In the genomic region with DNA sequence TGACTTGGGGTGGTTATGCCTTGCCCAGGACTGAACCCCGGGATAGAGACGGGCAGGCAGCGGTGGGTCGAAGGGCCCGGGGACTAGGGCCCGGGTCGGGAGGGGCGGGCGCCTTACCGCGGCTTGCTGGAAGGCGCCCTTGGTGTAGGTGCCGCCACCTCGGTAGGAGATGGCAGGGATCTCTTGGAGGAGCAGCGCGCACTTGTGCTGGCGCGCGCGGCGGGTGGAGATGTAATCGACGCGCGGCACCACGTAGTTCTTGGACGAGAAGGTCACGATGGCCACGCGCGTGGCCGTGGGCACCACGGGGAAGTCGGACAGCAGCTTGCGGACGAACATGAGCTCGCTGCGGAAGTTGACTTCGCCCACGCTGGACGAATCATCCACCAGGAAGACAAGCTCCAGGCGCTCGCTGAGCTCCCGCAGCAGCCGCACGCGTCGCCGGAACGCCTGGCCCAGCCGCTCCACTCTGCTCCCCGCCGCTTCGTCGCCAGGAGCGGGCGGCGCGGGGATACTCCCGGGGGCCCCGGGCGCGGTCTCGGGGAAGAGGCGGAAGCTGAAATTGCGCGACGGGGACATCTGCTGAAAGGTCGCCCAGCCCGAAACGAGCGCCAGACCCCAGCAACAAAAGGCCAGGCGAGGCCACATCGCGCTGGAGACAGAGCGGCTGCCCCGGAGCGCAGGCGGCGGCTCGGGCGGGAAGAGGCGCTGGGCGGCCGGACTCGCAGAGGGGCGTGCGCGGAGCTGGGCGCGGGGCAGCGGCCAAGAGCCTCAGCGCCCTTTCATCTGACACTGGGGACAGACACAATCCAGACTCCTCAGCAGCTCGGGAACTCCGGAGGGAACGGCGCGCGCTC, we compare ENCODE assay signal across 9 cellular contexts. TPM values are rescaled to one million over a fixed set of nuclear protein-coding genes. Genes with fewer than 3 reads are reported as not detected.
DNase-seq lines count a peak whose midpoint lies in the region; ATAC-seq, FAIRE-seq and TF ChIP-seq lines count a peak whose summit lies in the region.
"Had no signal": no experiment of that assay in that cellular context is flagged by ENCODE, and none has a peak within 500 bp of the region (broad histone marks: within the 10 kb centered on the region; RNA-seq: fewer than 3 reads in every experiment).

TSS of gene SVEP1 (minus strand) at position 846 of the 857 bp plus-strand sequence. CDS start at position 648, 198 bp downstream.

- 45% methylated on average over 87 of the region's 99 CpGs for WGBS in GM12878 (ENCODE audit: insufficient coverage, insufficient replicate concordance, low lambda C conversion rate, missing lambda C conversion rate)
- WGBS in hepatocyte (ENCODE audit: low lambda C conversion rate, missing lambda C conversion rate), result under 1% methylated on average over 69 of the region's 99 CpGs

- no peaks in the 10 kb centered on the region for H3K9me2 ChIP-seq in hepatocyte (replicated peaks; ENCODE audit: insufficient read depth)

- no peaks in the 10 kb centered on the region for H3K4me1 ChIP-seq in GM12878 (ENCODE audit: control insufficient read depth, insufficient read depth, low read length)
- no peaks in the 10 kb centered on the region for H3K4me1 ChIP-seq in hepatocyte (ENCODE audit: insufficient read depth)

- H3K4me1 Mint-ChIP-seq in activated CD4-positive, alpha-beta T cell treated with anti-CD3 and anti-CD28 coated beads for 36 hours, result peaks cover 8% of the 10 kb centered on the region

- no peak for ATAC-seq in activated CD4-positive, alpha-beta T cell treated with anti-CD3 and anti-CD28 coated beads for 36 hours
- ATAC-seq in GM12878, result no peak

- DNase-seq in activated CD4-positive, alpha-beta T cell treated with anti-CD3 and anti-CD28 coated beads for 36 hours, result peak; percentile 23
- no peak for DNase-seq in activated CD4-positive, alpha-beta T cell treated with anti-CD3 and anti-CD28 coated beads, Interleukin-2, amount 50 U/mL, for 1 hour
- no peak for DNase-seq in GM12878 (ENCODE audit: low read depth, low spot score)
- peak; percentile 58 for DNase-seq in hepatocyte (ENCODE audit: low spot score)
- DNase-seq in putamen (ENCODE audit: low spot score), result peak; percentile 40
- no peak for DNase-seq in 8988T
- no peak for DNase-seq in activated CD8-positive, alpha-beta memory T cell treated with anti-CD3 and anti-CD28 coated beads for 24 hours
- no peak for DNase-seq in SHP77 treated with DMSO at 0.1 percent for 48 hours (lab: John Stamatoyannopoulos, UW)

- H3K9me3 Mint-ChIP-seq in activated CD4-positive, alpha-beta T cell treated with anti-CD3 and anti-CD28 coated beads for 36 hours (ENCODE audit: low read depth), result no peaks in the 10 kb centered on the region

- H3K4me3 ChIP-seq in GM12878, result no peak within 1 kb of the TSS
- H3K4me3 ChIP-seq in hepatocyte, result peak within 1 kb of the TSS; percentile 79

- peaks cover 8 to 9% of the 10 kb centered on the region in 2 experiments for H3K27me3 ChIP-seq in GM12878 (replicated peaks in 1 of 2; ENCODE audit: control insufficient read depth in 2 of 2, insufficient read depth in 2 of 2, low read length in 1 of 2)
- H3K27me3 ChIP-seq in hepatocyte, result peaks cover 34% of the 10 kb centered on the region

- in situ Hi-C loops in GM12878 (cut with MboI), result no loop called here

- TF ChIP-seq CTCF in GM12878 (IDR thresholded peaks at IDR 0.05 in 2 of 3, conservative IDR thresholded peaks at IDR 0.05 in 1 of 3; ENCODE audit: control insufficient read depth in 2 of 3, extremely low read depth in 1 of 3, insufficient read depth in 1 of 3, low read depth in 3 of 3, low read length in 3 of 3) (no peak), hepatocyte (IDR thresholded peaks at IDR 0.05; ENCODE audit: poor library complexity) (no peak)

- H3K9me3 ChIP-seq in GM12878 (replicated peaks; ENCODE audit: control insufficient read depth, insufficient read depth, low read length) (no peaks in the 10 kb centered on the region; the same call in 2 of the 3 replicates), hepatocyte (ENCODE audit: low read depth) (no peaks in the 10 kb centered on the region)

- intact Hi-C loops in activated CD4-positive, alpha-beta T cell treated with anti-CD3 and anti-CD28 coated beads for 36 hours (cut with DNase I, micrococcal nuclease), result no loop called here
- intact Hi-C loops in GM12878 (cut with micrococcal nuclease; ENCODE audit: unreplicated experiment), result no loop called here

- TF ChIP-seq RAD21 in GM12878 (IDR thresholded peaks at IDR 0.05; ENCODE audit: insufficient read depth, low read depth, low read length), result no peak

- H3K36me3 ChIP-seq in GM12878 (ENCODE audit: control insufficient read depth in 2 of 2, insufficient read depth in 2 of 2, low read length in 1 of 2), result no peaks in the 10 kb centered on the region
- H3K36me3 ChIP-seq in hepatocyte (replicated peaks; ENCODE audit: insufficient read depth, low read depth), result no peaks in the 10 kb centered on the region

- H3K4me3 Mint-ChIP-seq in activated CD4-positive, alpha-beta T cell treated with anti-CD3 and anti-CD28 coated beads for 36 hours, result peak within 1 kb of the TSS; percentile 36

- H3K27ac Mint-ChIP-seq in activated CD4-positive, alpha-beta T cell treated with anti-CD3 and anti-CD28 coated beads for 36 hours, result no peak within 1 kb of the TSS

- no TSS peak for BruUV-seq in GM12878 (replicated peaks; lab: Mats Ljungman, UMichigan)

- H3K79me2 ChIP-seq in GM12878 (ENCODE audit: control insufficient read depth, insufficient read depth, low read length) (no peaks in the 10 kb centered on the region), hepatocyte (peaks cover 5% of the 10 kb centered on the region)

- peaks cover 37% of the 10 kb centered on the region for H3K27me3 Mint-ChIP-seq in activated CD4-positive, alpha-beta T cell treated with anti-CD3 and anti-CD28 coated beads for 36 hours

- no peak within 1 kb of the TSS for H3K9ac ChIP-seq in GM12878 (ENCODE audit: control insufficient read depth, insufficient read depth, low read length)

- no peaks in the 10 kb centered on the region for H4K20me1 ChIP-seq in GM12878 (ENCODE audit: control insufficient read depth, insufficient read depth)
- H4K20me1 ChIP-seq in hepatocyte (ENCODE audit: insufficient read depth, poor library complexity, severe bottlenecking), result no peaks in the 10 kb centered on the region

- no peaks in the 10 kb centered on the region for H3K36me3 Mint-ChIP-seq in activated CD4-positive, alpha-beta T cell treated with anti-CD3 and anti-CD28 coated beads for 36 hours (ENCODE audit: low read depth)

- no peak for TF ChIP-seq EP300 in GM12878 (IDR thresholded peaks at IDR 0.05; ENCODE audit: borderline replicate concordance in 1 of 2, control insufficient read depth in 1 of 2, low read depth in 2 of 2, low read length in 2 of 2)

- H3K27ac ChIP-seq in GM12878 (ENCODE audit: control insufficient read depth, insufficient read depth), result no peak within 1 kb of the TSS
- peak within 1 kb of the TSS; percentile 67 for H3K27ac ChIP-seq in hepatocyte

- H3K4me2 ChIP-seq in GM12878 (ENCODE audit: control insufficient read depth, insufficient read depth) (no peak within 1 kb of the TSS), hepatocyte (peak within 1 kb of the TSS; percentile 95)

- CTCF ChIA-PET in activated CD4-positive, alpha-beta T cell treated with anti-CD3 and anti-CD28 coated beads for 36 hours (lab: Charles Lee), result interaction anchor here (1.0 kb wide), 1 partner anchor 45 kb away, joined by 3 read pairs; no protein-coding TSS in a partner anchor
- CTCF ChIA-PET in GM12878 (lab: Yijun Ruan, JAX), result no interaction called here

- no peak for FAIRE-seq in GM12878 (lab: Jason Lieb, UNC)

- POLR2A ChIA-PET in activated CD4-positive, alpha-beta T cell treated with anti-CD3 and anti-CD28 coated beads for 36 hours (lab: Charles Lee), result interaction anchor here (0.7 kb wide), 1 partner anchor 360 kb away, joined by 3 read pairs; no protein-coding TSS in a partner anchor
- POLR2A ChIA-PET in GM12878 (lab: Charles Lee), result no interaction called here

- no peak for TF ChIP-seq POLR2A in GM12878 (IDR thresholded peaks at IDR 0.05; ENCODE audit: low read depth, low read length)

- RAD21 ChIA-PET in GM12878 (lab: Charles Lee; ENCODE audit: unreplicated experiment), result no interaction called here

- SMC1A ChIA-PET in GM12878 (lab: Charles Lee; ENCODE audit: uncharacterized antibody, unreplicated experiment), result no interaction called here

- no peak within 1 kb of the TSS for H2AFZ ChIP-seq in GM12878 (ENCODE audit: control insufficient read depth, low read depth, low read length)
- H2AFZ ChIP-seq in hepatocyte, result peak within 1 kb of the TSS; percentile 82

TF ChIP-seq in GM12878, 131 proteins besides CTCF, POLR2A, EP300 and RAD21:
- TF ChIP-seq SUZ12 (IDR thresholded peaks at IDR 0.05; ENCODE audit: unreplicated experiment), result peak; percentile 85
- TF ChIP-seq FOS (IDR thresholded peaks at IDR 0.05; ENCODE audit: borderline replicate concordance, extremely low read depth, insufficient read length), result no peak

RNA-seq across cellular contexts. Expression of gene SVEP1, which starts in this region (rescaled TPM):
- total RNA-seq in activated CD4-positive, alpha-beta T cell treated with anti-CD3 and anti-CD28 coated beads for 36 hours, result not detected
- total RNA-seq in GM12878 (2013; cell fraction: nucleolus; rRNA removed), result 0.05 and 0.33 TPM in 2 replicates
- under 0.01 and 0.05 TPM in 2 replicates for total RNA-seq in GM12878 (2014; rRNA removed)
- total RNA-seq in GM12878 (2014; rRNA removed; fragmentation: Illumina TruSeq; extraction: Trizol), result 0.05 TPM in 1 of 2 replicates, not detected in the other
- 0.03 and 0.05 TPM in 2 replicates for total RNA-seq in GM12878 (2021)
- polyA plus RNA-seq in GM12878 (2011; ENCODE audit: low read depth), result not detected
- 0.01 TPM in 2 replicates for polyA plus RNA-seq in GM12878 (2011; rRNA removed)
- polyA plus RNA-seq in GM12878 (2011; cell fraction: cytosol; rRNA removed), result under 0.01 and 0.01 TPM in 2 replicates
- 0.06 and 0.13 TPM in 2 replicates for polyA plus RNA-seq in GM12878 (2011; cell fraction: nucleus; rRNA removed)
- polyA plus RNA-seq in GM12878 (2012), result 0.01 and 0.03 TPM in 2 replicates
- polyA plus RNA-seq in GM12878 (2014; fragmentation: Illumina TruSeq; extraction: Trizol), result under 0.01 and 0.02 TPM in 2 replicates
- under 1 TPM in 1 of 2 experiments, not detected in 1; 0.02 TPM for polyA plus RNA-seq in GM12878 (2014; fragmentation: Nextera tagmentation; extraction: Ambion mirVana)
- 0.01 TPM in 1 of 2 replicates, not detected in the other for polyA plus RNA-seq in GM12878 (2014; rRNA removed)
- polyA plus RNA-seq in GM12878 (2016; fragmentation: Nextera tagmentation; extraction: Ambion mirVana), result not detected
- 0.10 and 0.22 TPM in 2 replicates for polyA minus RNA-seq in GM12878 (2011; rRNA and poly(A)+ RNA removed)
- not detected in 2 replicates for polyA minus RNA-seq in GM12878 (2011; cell fraction: cytosol; rRNA and poly(A)+ RNA removed)
- polyA minus RNA-seq in GM12878 (2011; cell fraction: nucleus; rRNA and poly(A)+ RNA removed), result 0.24 and 0.29 TPM in 2 replicates
- total RNA-seq in hepatocyte, result 13.3 and 14.6 TPM in 2 replicates
- polyA plus RNA-seq in hepatocyte, result 4.7 and 5.3 TPM in 2 replicates
- total RNA-seq: T-helper 2 cell treated with Interferon-gamma antibody and Interleukin-4, amounts not matched to agents 100 ng/mL and 5 ng/mL, for 36 hours had no signal

Comparison
In these comparisons a context has a peak if more than half of its experiments do, and no peak if none do; other contexts are left out.
1. RNA of gene SVEP1 (total RNA-seq): 13.3 to 14.6 TPM in hepatocyte; not detected in activated CD4-positive, alpha-beta T cell treated with anti-CD3 and anti-CD28 coated beads for 36 hours and under 0.01 to 0.33 TPM in GM12878; every median in the first group is over 10 times any median in the second.
2. Peak in DNase-seq in activated CD4-positive, alpha-beta T cell treated with anti-CD3 and anti-CD28 coated beads for 36 hours; RNA of the gene not detected or under 1 TPM.
3. DNase-seq: peak in hepatocyte (single experiment) and putamen (single experiment); none in activated CD4-positive, alpha-beta T cell treated with anti-CD3 and anti-CD28 coated beads, Interleukin-2, amount 50 U/mL, for 1 hour (single experiment), GM12878 (single experiment), 8988T (single experiment), activated CD8-positive, alpha-beta memory T cell treated with anti-CD3 and anti-CD28 coated beads for 24 hours (single experiment) and SHP77 treated with DMSO at 0.1 percent for 48 hours (single experiment).